Comparison of ENCODE assay signal across 11 cellular contexts in the genomic region with DNA sequence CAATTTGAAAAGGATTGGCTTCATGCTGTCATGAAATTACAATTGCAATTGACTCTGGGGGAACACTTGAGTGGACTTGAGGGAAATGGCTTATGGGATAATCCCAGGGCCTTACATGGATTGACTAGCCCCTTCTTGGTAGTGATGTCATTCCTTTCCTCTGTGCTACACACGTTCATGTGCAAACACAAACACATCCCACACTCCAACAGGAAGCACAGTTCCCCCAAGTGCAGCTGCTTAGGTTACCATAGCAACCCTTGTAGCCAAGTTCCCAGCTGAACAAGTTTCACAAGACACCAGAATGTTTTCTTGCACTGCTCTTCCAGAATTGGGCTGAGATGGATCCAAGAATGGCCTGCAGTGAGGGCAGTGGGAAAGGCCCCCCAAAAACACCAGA.
DNase-seq lines count a peak whose midpoint lies in the region; ATAC-seq, FAIRE-seq and TF ChIP-seq lines count a peak whose summit lies in the region.
"Had no signal": no experiment of that assay in that cellular context is flagged by ENCODE, and none has a peak within 500 bp of the region (broad histone marks: within the 10 kb centered on the region; RNA-seq: fewer than 3 reads in every experiment).

No MANE protein-coding gene starts in this region.

- intact Hi-C loops in posterior cingulate gyrus (cut with DNase I): no loop called here

- DNase-seq in HFF-Myc (ENCODE audit: extremely low read depth, low read depth): peak; percentile 9
- DNase-seq in NCI-H2227 (lab: John Stamatoyannopoulos, UW; ENCODE audit: unreplicated experiment): peak; percentile 22
- peak; percentile 3 to 40 for DNase-seq in frontal cortex (ENCODE audit: low spot score in 2 of 2)
- peak in 7 of 10 donors; percentile 17 to 84 (median 55) for DNase-seq in posterior cingulate gyrus
- no peak for DNase-seq in NCI-H226
- DNase-seq in urothelium cell line (ENCODE audit: low spot score): no peak
- DNase-seq in A172 (ENCODE audit: low spot score): no peak
- DNase-seq: colonic mucosa, SK-N-SH had no signal

- ATAC-seq in GM18498 (IDR thresholded peaks at IDR 0.05; ENCODE audit: unreplicated experiment): no peak

- FAIRE-seq in frontal cortex (lab: Jason Lieb, UNC) (no peak), urothelium cell line (lab: Jason Lieb, UNC) (no peak)

- no peak for TF ChIP-seq CTCF in HFF-Myc (IDR thresholded peaks at IDR 0.05; ENCODE audit: low read depth, low read length, missing control alignments)

- no peak overlapping the region for H3K4me3 ChIP-seq in HFF-Myc (replicated peaks; ENCODE audit: low read depth, low read length)
- H3K4me3 ChIP-seq: colonic mucosa, suprapubic skin had no signal

Comparison
In these comparisons a context has a peak if more than half of its experiments do, and no peak if none do; other contexts are left out.
1. DNase-seq: peak in HFF-Myc (single experiment), NCI-H2227 (single experiment), frontal cortex (2 of 2) and posterior cingulate gyrus (7 of 10); none in NCI-H226 (single experiment), urothelium cell line (single experiment) and A172 (single experiment).